In the genomic region with DNA sequence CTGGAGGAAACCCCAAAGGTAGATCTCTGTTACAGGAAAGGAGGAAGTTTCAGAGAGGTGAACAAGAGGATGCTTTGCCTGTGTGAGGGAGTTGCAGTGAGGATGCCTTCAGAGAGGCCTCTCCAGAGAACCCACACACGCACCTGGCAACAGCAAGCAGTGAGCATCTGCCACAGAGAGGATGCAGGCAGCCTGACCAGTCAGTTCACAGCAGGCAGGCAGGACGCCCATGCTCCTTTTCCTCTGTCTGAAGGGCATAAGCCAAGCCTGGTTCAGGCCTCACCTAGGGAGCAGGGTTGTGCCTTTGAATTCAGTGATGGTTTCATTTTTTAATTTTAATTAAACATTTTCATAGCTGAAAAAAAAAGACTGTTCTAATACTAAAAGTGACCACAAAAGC, we compare ENCODE assay signal across 18 cellular contexts.
"Had no signal": no experiment of that assay in that cellular context is flagged by ENCODE, and none has a peak within 500 bp of the region (broad histone marks: within the 10 kb centered on the region; RNA-seq: fewer than 3 reads in every experiment).

No MANE protein-coding gene starts in this region.

- FAIRE-seq: endometrium, frontal cortex, islet of Langerhans had no signal

- ATAC-seq: esophagus mucosa; heart right ventricle; naive thymus-derived CD4-positive, alpha-beta T cell had no signal

- H3K27ac Mint-ChIP-seq: naive thymus-derived CD4-positive, alpha-beta T cell had no signal

- H3K4me3 Mint-ChIP-seq: naive thymus-derived CD4-positive, alpha-beta T cell had no signal

- DNase-seq: cortex of kidney; effector memory CD4-positive, alpha-beta T cell; heart right ventricle; hypothalamus; kidney glomerular epithelial cell; naive thymus-derived CD4-positive, alpha-beta T cell; nucleus accumbens; sigmoid colon; stimulated activated CD4-positive, alpha-beta T cell treated with anti-CD3 and anti-CD28 coated beads, Interleukin-2, amount 100 ng/mL, for 24 hours; stimulated activated CD4-positive, alpha-beta T cell treated with anti-CD3 and anti-CD28 coated beads, Interleukin-4, amount 100 ng/mL, for 4 hours; stimulated activated naive CD4-positive, alpha-beta T cell; stomach; substantia nigra; transverse colon had no signal

- H3K36me3 Mint-ChIP-seq: naive thymus-derived CD4-positive, alpha-beta T cell had no signal

- H3K4me1 Mint-ChIP-seq: naive thymus-derived CD4-positive, alpha-beta T cell had no signal
